ENCODE assay signal across 8 cellular contexts in the genomic region with DNA sequence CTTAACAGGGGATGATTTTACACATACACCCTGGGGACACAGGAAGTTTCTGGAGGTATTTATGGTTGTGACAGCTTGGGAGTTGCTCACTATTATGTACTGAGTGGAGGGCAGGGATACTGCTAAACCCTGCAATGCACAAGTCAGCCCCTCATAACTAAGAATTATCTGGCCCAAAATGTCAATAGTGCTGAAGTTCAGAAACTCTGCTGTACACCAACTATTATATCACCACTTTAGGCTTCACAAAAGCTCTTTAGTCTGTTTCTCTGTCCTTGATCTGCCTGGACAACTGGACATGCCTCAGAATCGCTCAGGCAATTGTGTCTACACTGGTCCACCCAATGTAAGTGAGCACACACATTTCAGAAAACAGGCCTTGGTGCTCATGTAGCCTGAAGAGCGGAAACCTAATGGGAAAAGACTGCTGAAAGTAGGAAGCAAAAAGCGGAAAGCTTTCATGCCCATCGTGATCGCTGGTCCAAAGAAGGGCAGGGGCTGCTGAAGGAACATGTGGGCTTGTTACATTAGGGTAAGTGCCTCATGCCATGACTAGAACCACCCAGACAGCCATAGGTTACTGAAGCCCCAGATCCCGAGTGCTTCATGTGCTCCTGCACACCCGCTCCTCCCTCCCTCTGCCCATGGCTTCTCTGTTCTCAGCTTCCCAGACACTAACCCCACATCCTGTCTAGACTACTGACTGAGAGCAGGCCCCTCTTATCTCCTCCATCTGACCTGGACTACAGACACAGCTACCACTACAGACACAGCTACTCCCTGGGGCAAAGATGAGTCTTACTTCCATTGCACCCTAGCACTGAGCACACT.
DNase-seq lines count a peak whose midpoint lies in the region; ATAC-seq and TF ChIP-seq lines count a peak whose summit lies in the region.

No MANE protein-coding gene starts in this region.

- H3K4me3 ChIP-seq in BLaER1 = no peak overlapping the region
- H3K4me3 ChIP-seq in HEK293 (ENCODE audit: low read depth, low read length) = no peak overlapping the region
- H3K4me3 ChIP-seq in esophagus muscularis mucosa = no peak overlapping the region

- POLR2A ChIA-PET in HEK293 (lab: Yijun Ruan, JAX) = interaction anchor here (0.6 to 1.4 kb wide), 2 partner anchors 243 to 1886 kb away, joined by 5 to 6 read pairs; partner anchors contain the start of gene MAGI3
- POLR2A ChIA-PET in activated CD4-positive, alpha-beta T cell treated with anti-CD3 and anti-CD28 coated beads, Interleukin-2, amount 10 ng/mL, durations not matched to agents 7 days and 5 days (lab: Charles Lee) = no interaction called here

- H3K4me1 ChIP-seq in BLaER1 (peaks cover 25% of the 10 kb centered on the region), HEK293 (ENCODE audit: control insufficient read depth, insufficient read depth, low read length) (no peaks in the 10 kb centered on the region), esophagus muscularis mucosa (peaks cover 8 to 21% (median 19%) of the 10 kb centered on the region in 4 donors)

- ATAC-seq in left colon (peak; percentile 54), HG02885 (IDR thresholded peaks at IDR 0.05; ENCODE audit: poor library complexity, unreplicated experiment) (no peak)

- no peak overlapping the region for H3K4me3 Mint-ChIP-seq in activated CD4-positive, alpha-beta T cell treated with anti-CD3 and anti-CD28 coated beads, Interleukin-2, amount 10 ng/mL, durations not matched to agents 7 days and 5 days

- H3K9ac ChIP-seq in BLaER1 = no peak overlapping the region

- H3K4me2 ChIP-seq in BLaER1 = 0 out of 2 replicates have a peak overlapping the region, but pooled peaks have one; percentile 3

- no peaks in the 10 kb centered on the region for H4K20me1 ChIP-seq in BLaER1

- no peaks in the 10 kb centered on the region for H3K36me3 Mint-ChIP-seq in activated CD4-positive, alpha-beta T cell treated with anti-CD3 and anti-CD28 coated beads, Interleukin-2, amount 10 ng/mL, durations not matched to agents 7 days and 5 days (ENCODE audit: low read depth)

- no peak overlapping the region for H3K27ac Mint-ChIP-seq in activated CD4-positive, alpha-beta T cell treated with anti-CD3 and anti-CD28 coated beads, Interleukin-2, amount 10 ng/mL, durations not matched to agents 7 days and 5 days

- no peak for TF ChIP-seq CTCF in HEK293 (tag by site-specific recombination; IDR thresholded peaks at IDR 0.05)
- TF ChIP-seq CTCF in esophagus muscularis mucosa (IDR thresholded peaks at IDR 0.05) = no peak

- H3K27me3 ChIP-seq in BLaER1 (no peaks in the 10 kb centered on the region), esophagus muscularis mucosa (no peaks in the 10 kb centered on the region)

- 93% methylated on average over 7 of the region's 7 CpGs for WGBS in esophagus muscularis mucosa

- H3K36me3 ChIP-seq in BLaER1 (no peaks in the 10 kb centered on the region), HEK293 (ENCODE audit: control insufficient read depth in 2 of 2, insufficient read depth in 1 of 2, low read length in 2 of 2) (no peaks in the 10 kb centered on the region), esophagus muscularis mucosa (no peaks in the 10 kb centered on the region)

- H3K9me3 ChIP-seq in BLaER1 (no peaks in the 10 kb centered on the region), HEK293 (ENCODE audit: control insufficient read depth, insufficient read depth, low read depth, low read length) (no peaks in the 10 kb centered on the region), esophagus muscularis mucosa (no peaks in the 10 kb centered on the region)

- H3K9me3 Mint-ChIP-seq in activated CD4-positive, alpha-beta T cell treated with anti-CD3 and anti-CD28 coated beads, Interleukin-2, amount 10 ng/mL, durations not matched to agents 7 days and 5 days = no peaks in the 10 kb centered on the region

- intact Hi-C loops in left colon (cut with DNase I, micrococcal nuclease) = loop anchor here in 1 of 2 donors (10.0 kb wide), 1 partner anchor 238 kb away; no protein-coding TSS in a partner anchor
- intact Hi-C loops in esophagus muscularis mucosa (cut with DNase I) = no loop called here

- TF ChIP-seq EP300 in esophagus muscularis mucosa (IDR thresholded peaks at IDR 0.05) = no peak

- peak; percentile 36 for DNase-seq in activated CD4-positive, alpha-beta T cell treated with anti-CD3 and anti-CD28 coated beads, Interleukin-2, amount 10 ng/mL, durations not matched to agents 7 days and 5 days
- DNase-seq in left colon (no peak), C1 segment of cervical spinal cord (lab: John Stamatoyannopoulos, UW) (no peak), esophagus muscularis mucosa (ENCODE audit: extremely low spot score) (no peak), MV-4-11 (lab: John Stamatoyannopoulos, UW) (no peak)

- H3K4me1 Mint-ChIP-seq in activated CD4-positive, alpha-beta T cell treated with anti-CD3 and anti-CD28 coated beads, Interleukin-2, amount 10 ng/mL, durations not matched to agents 7 days and 5 days = peaks cover 40% of the 10 kb centered on the region

- no peak for TF ChIP-seq POLR2A in esophagus muscularis mucosa (IDR thresholded peaks at IDR 0.05; ENCODE audit: low read depth)

- H3K27me3 Mint-ChIP-seq in activated CD4-positive, alpha-beta T cell treated with anti-CD3 and anti-CD28 coated beads, Interleukin-2, amount 10 ng/mL, durations not matched to agents 7 days and 5 days = no peaks in the 10 kb centered on the region

- no peak overlapping the region for H3K27ac ChIP-seq in BLaER1
- no peak overlapping the region for H3K27ac ChIP-seq in HEK293 (ENCODE audit: extremely low read depth, low read depth, low read length)
- H3K27ac ChIP-seq in esophagus muscularis mucosa (replicated peaks in 1 of 4) = no peak overlapping the region

- CTCF ChIA-PET in HEK293 (lab: Yijun Ruan, JAX) = interaction anchor here (0.6 to 1.5 kb wide), 5 partner anchors 129 to 614 kb away, joined by 3 to 4 read pairs (median 3); no protein-coding TSS in a partner anchor
- CTCF ChIA-PET in activated CD4-positive, alpha-beta T cell treated with anti-CD3 and anti-CD28 coated beads, Interleukin-2, amount 10 ng/mL, durations not matched to agents 7 days and 5 days (lab: Charles Lee) = interaction anchor here (0.5 to 1.1 kb wide), 3 partner anchors 51 to 1807 kb away, joined by 3 read pairs; no protein-coding TSS in a partner anchor

TF ChIP-seq in HEK293, 187 proteins besides CTCF, POLR2A, EP300 and RAD21:
- TF ChIP-seq GLIS2 (tag by site-specific recombination; IDR thresholded peaks at IDR 0.05) (no peak), ZNF394 (tag by site-specific recombination; IDR thresholded peaks at IDR 0.05; ENCODE audit: borderline replicate concordance) (peak; percentile 22; the same call in 1 of the 2 replicates), TRIM28 (IDR thresholded peaks at IDR 0.05; ENCODE audit: borderline replicate concordance, low read length) (peak; percentile 60; the same call in 1 of the 2 replicates)
